In the genomic region with DNA sequence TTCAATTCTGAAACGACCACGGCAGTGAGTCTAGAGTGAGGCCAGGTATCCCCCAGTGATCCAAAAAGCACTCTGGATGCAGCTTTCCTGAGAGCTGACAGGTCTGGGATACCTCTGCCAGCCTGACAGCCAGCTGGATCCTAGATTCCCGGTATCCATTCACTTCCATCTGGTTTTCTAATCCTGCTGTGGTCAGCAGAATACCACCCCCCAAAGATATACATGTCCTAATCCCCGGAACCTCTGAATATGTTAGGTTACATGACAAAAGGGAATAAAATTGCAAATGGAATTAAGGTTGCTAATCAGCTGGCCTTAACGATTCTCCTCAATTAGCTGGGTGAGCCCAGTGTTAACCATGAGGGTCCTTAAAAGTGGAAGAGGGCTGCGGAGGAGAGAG, we compare ENCODE assay signal across 1 cellular context.
TF ChIP-seq lines count a peak whose summit lies in the region.

No MANE protein-coding gene starts in this region.

TF ChIP-seq in HCT116, 20 proteins besides CTCF, POLR2A, EP300 and RAD21 (continued from another document):
- TF ChIP-seq, protein P1, sequence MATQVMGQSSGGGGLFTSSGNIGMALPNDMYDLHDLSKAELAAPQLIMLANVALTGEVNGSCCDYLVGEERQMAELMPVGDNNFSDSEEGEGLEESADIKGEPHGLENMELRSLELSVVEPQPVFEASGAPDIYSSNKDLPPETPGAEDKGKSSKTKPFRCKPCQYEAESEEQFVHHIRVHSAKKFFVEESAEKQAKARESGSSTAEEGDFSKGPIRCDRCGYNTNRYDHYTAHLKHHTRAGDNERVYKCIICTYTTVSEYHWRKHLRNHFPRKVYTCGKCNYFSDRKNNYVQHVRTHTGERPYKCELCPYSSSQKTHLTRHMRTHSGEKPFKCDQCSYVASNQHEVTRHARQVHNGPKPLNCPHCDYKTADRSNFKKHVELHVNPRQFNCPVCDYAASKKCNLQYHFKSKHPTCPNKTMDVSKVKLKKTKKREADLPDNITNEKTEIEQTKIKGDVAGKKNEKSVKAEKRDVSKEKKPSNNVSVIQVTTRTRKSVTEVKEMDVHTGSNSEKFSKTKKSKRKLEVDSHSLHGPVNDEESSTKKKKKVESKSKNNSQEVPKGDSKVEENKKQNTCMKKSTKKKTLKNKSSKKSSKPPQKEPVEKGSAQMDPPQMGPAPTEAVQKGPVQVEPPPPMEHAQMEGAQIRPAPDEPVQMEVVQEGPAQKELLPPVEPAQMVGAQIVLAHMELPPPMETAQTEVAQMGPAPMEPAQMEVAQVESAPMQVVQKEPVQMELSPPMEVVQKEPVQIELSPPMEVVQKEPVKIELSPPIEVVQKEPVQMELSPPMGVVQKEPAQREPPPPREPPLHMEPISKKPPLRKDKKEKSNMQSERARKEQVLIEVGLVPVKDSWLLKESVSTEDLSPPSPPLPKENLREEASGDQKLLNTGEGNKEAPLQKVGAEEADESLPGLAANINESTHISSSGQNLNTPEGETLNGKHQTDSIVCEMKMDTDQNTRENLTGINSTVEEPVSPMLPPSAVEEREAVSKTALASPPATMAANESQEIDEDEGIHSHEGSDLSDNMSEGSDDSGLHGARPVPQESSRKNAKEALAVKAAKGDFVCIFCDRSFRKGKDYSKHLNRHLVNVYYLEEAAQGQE (IDR thresholded peaks at IDR 0.05; ENCODE audit: low read depth): no peak
- TF ChIP-seq, protein P2, sequence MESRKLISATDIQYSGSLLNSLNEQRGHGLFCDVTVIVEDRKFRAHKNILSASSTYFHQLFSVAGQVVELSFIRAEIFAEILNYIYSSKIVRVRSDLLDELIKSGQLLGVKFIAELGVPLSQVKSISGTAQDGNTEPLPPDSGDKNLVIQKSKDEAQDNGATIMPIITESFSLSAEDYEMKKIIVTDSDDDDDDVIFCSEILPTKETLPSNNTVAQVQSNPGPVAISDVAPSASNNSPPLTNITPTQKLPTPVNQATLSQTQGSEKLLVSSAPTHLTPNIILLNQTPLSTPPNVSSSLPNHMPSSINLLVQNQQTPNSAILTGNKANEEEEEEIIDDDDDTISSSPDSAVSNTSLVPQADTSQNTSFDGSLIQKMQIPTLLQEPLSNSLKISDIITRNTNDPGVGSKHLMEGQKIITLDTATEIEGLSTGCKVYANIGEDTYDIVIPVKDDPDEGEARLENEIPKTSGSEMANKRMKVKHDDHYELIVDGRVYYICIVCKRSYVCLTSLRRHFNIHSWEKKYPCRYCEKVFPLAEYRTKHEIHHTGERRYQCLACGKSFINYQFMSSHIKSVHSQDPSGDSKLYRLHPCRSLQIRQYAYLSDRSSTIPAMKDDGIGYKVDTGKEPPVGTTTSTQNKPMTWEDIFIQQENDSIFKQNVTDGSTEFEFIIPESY (IDR thresholded peaks at IDR 0.05; ENCODE audit: extremely low read depth, insufficient replicate concordance, low read length): no peak
